In genomic region chr2:96536445-96537065, GRCh38 we compare ENCODE assay signal across 1 cellular context.
TF ChIP-seq lines count a peak whose summit lies in the region.

TSS of gene ARID5A (plus strand) at chr2:96536752. CDS start at chr2:96536827, 75 bp downstream.

TF ChIP-seq in HepG2, 621 proteins besides CTCF, POLR2A, EP300 and RAD21 (continued from another document and continues in another):
- peak; percentile 41; the same call in 1 of the 2 replicates for TF ChIP-seq ZNF773 (CRISPR knock-in tag; IDR thresholded peaks at IDR 0.05; ENCODE audit: borderline replicate concordance)
- peak; percentile 14; the same call in 1 of the 2 replicates for TF ChIP-seq REPIN1 (CRISPR knock-in tag; IDR thresholded peaks at IDR 0.05; ENCODE audit: borderline replicate concordance, low read depth)
- TF ChIP-seq ARID5B (CRISPR knock-in tag; IDR thresholded peaks at IDR 0.05): peak; percentile 26; the same call in 1 of the 2 replicates
- TF ChIP-seq SNAPC2 (CRISPR knock-in tag; IDR thresholded peaks at IDR 0.05): no peak; the same call in 1 of the 2 replicates
- TF ChIP-seq SOX5 (CRISPR knock-in tag; IDR thresholded peaks at IDR 0.05; ENCODE audit: borderline replicate concordance): 0 out of 2 replicates have a peak, but pooled peaks have one; percentile 28
- no peak for TF ChIP-seq ZNF740 (CRISPR knock-in tag; IDR thresholded peaks at IDR 0.05)
- no peak; the same call in 1 of the 2 replicates for TF ChIP-seq ZSCAN9 (CRISPR knock-in tag; IDR thresholded peaks at IDR 0.05; ENCODE audit: borderline replicate concordance)
- peak; percentile 55 for TF ChIP-seq MYC (CRISPR knock-in tag; IDR thresholded peaks at IDR 0.05; ENCODE audit: borderline replicate concordance)
- TF ChIP-seq TFDP1 (CRISPR knock-in tag; IDR thresholded peaks at IDR 0.05; ENCODE audit: borderline replicate concordance): peak; percentile 82
- TF ChIP-seq SPEN (CRISPR knock-in tag; IDR thresholded peaks at IDR 0.05; ENCODE audit: low read depth): peak; percentile 61; the same call in 1 of the 2 replicates
- TF ChIP-seq NFYB (CRISPR knock-in tag; IDR thresholded peaks at IDR 0.05): peak; percentile 91
- no peak for TF ChIP-seq ZBTB37 (CRISPR knock-in tag; IDR thresholded peaks at IDR 0.05)
- TF ChIP-seq ZNF20 (CRISPR knock-in tag; IDR thresholded peaks at IDR 0.05): no peak
- TF ChIP-seq ZNF17 (CRISPR knock-in tag; IDR thresholded peaks at IDR 0.05): no peak
- TF ChIP-seq ZFP37 (CRISPR knock-in tag; IDR thresholded peaks at IDR 0.05; ENCODE audit: borderline replicate concordance): 0 out of 2 replicates have a peak, but pooled peaks have one; percentile 11
- no peak for TF ChIP-seq ZNF136 (CRISPR knock-in tag; IDR thresholded peaks at IDR 0.05; ENCODE audit: low read depth)
- no peak for TF ChIP-seq SRY (CRISPR knock-in tag; IDR thresholded peaks at IDR 0.05)
- TF ChIP-seq MLXIP (CRISPR knock-in tag; IDR thresholded peaks at IDR 0.05; ENCODE audit: borderline replicate concordance): no peak
- TF ChIP-seq SETDB1 (CRISPR knock-in tag; IDR thresholded peaks at IDR 0.05; ENCODE audit: borderline replicate concordance): 0 out of 2 replicates have a peak, but pooled peaks have one; percentile 63
- TF ChIP-seq ZSCAN20 (CRISPR knock-in tag; IDR thresholded peaks at IDR 0.05; ENCODE audit: borderline replicate concordance): peak; percentile 94
- TF ChIP-seq CERS6 (CRISPR knock-in tag; IDR thresholded peaks at IDR 0.05): no peak
- no peak for TF ChIP-seq GTF3A (CRISPR knock-in tag; conservative IDR thresholded peaks at IDR 0.05)
- peak; percentile 46; the same call in 1 of the 2 replicates for TF ChIP-seq ZBTB42 (CRISPR knock-in tag; IDR thresholded peaks at IDR 0.05)
- no peak for TF ChIP-seq SMYD3 (CRISPR knock-in tag; IDR thresholded peaks at IDR 0.05)
- TF ChIP-seq ZBTB46 (CRISPR knock-in tag; IDR thresholded peaks at IDR 0.05; ENCODE audit: borderline replicate concordance): no peak
- no peak for TF ChIP-seq TCF12 (IDR thresholded peaks at IDR 0.05)
- TF ChIP-seq TCF12 (CRISPR knock-in tag; IDR thresholded peaks at IDR 0.05): no peak
- peak; percentile 33 for TF ChIP-seq ZNF781 (CRISPR knock-in tag; IDR thresholded peaks at IDR 0.05; ENCODE audit: borderline replicate concordance, not compliant biosample characterization)
- no peak for TF ChIP-seq ZNF510 (CRISPR knock-in tag; IDR thresholded peaks at IDR 0.05; ENCODE audit: low read depth)
- peak; percentile 62 for TF ChIP-seq YY1 (IDR thresholded peaks at IDR 0.05; ENCODE audit: insufficient read depth, insufficient replicate concordance, low read depth, low read length)
- no peak for TF ChIP-seq PLSCR1 (CRISPR knock-in tag; IDR thresholded peaks at IDR 0.05; ENCODE audit: borderline replicate concordance)
- peak; percentile 64; the same call in 1 of the 2 replicates for TF ChIP-seq SATB2 (CRISPR knock-in tag; IDR thresholded peaks at IDR 0.05)
- no peak for TF ChIP-seq ZNF737 (CRISPR knock-in tag; IDR thresholded peaks at IDR 0.05; ENCODE audit: borderline replicate concordance)
- peak; percentile 51; the same call in 1 of the 2 replicates for TF ChIP-seq ELF3 (CRISPR knock-in tag; IDR thresholded peaks at IDR 0.05)
- TF ChIP-seq RNF2 (conservative IDR thresholded peaks at IDR 0.05; ENCODE audit: low read depth): no peak
- TF ChIP-seq ZNF605 (CRISPR knock-in tag; IDR thresholded peaks at IDR 0.05): 0 out of 2 replicates have a peak, but pooled peaks have one; percentile 7
- no peak for TF ChIP-seq ZNF646 (CRISPR knock-in tag; IDR thresholded peaks at IDR 0.05)
- no peak for TF ChIP-seq ZNF552 (CRISPR knock-in tag; IDR thresholded peaks at IDR 0.05; ENCODE audit: borderline replicate concordance)
- peak; percentile 94 for TF ChIP-seq ZNF143 (CRISPR knock-in tag; IDR thresholded peaks at IDR 0.05)
- 0 out of 2 replicates have a peak, but pooled peaks have one; percentile 58 for TF ChIP-seq ZFAT (CRISPR knock-in tag; conservative IDR thresholded peaks at IDR 0.05)
- no peak for TF ChIP-seq NR3C1 (CRISPR knock-in tag; IDR thresholded peaks at IDR 0.05)
